In the genomic region with DNA sequence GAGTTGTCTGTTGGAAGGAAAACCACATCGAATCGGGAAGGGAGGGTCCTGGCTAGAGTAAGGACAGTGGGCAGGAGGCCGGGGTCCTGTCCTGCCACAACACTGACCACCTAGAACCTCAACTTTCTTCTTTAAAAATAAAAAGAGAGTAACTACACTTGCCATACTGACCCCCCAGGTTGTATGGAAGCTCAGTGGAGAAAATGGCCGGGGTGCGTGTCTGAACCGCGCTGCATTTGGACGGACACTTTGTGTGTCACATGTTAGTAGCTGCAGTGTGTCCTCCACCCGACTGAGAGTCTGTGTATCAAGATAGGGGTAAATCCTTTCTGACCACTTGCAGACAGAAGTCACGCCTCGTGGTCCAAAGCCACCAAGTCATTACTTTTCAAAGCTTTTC, we compare ENCODE assay signal across 27 cellular contexts.
"Had no signal": no experiment of that assay in that cellular context is flagged by ENCODE, and none has a peak within 500 bp of the region (broad histone marks: within the 10 kb centered on the region; RNA-seq: fewer than 3 reads in every experiment).

No MANE protein-coding gene starts in this region.

- H3K4me1 ChIP-seq: body of pancreas, gastrocnemius medialis had no signal

- H3K27ac ChIP-seq: body of pancreas, esophagus muscularis mucosa, foreskin keratinocyte, gastrocnemius medialis had no signal

- H3K27me3 ChIP-seq: body of pancreas, esophagus muscularis mucosa, foreskin keratinocyte, gastrocnemius medialis had no signal

- ATAC-seq: activated T-helper 17 cell treated with anti-CD3 and anti-CD28 coated beads, Interleukin-2, amount 50 U/mL, for 72 hours; body of pancreas; effector memory CD8-positive, alpha-beta T cell; foreskin keratinocyte; gastrocnemius medialis had no signal

- H3K36me3 ChIP-seq: gastrocnemius medialis had no signal

- H3K4me3 ChIP-seq: body of pancreas, esophagus muscularis mucosa, gastrocnemius medialis had no signal

- H3K9me3 ChIP-seq: body of pancreas, esophagus muscularis mucosa, gastrocnemius medialis had no signal

- DNase-seq: activated CD4-positive, alpha-beta memory T cell treated with anti-CD3 and anti-CD28 coated beads, Interleukin-2, amount 10 ng/mL, durations not matched to agents 7 days and 5 days; activated CD4-positive, alpha-beta T cell treated with anti-CD3 and anti-CD28 coated beads for 1 hour; activated CD4-positive, alpha-beta T cell treated with anti-CD3 and anti-CD28 coated beads for 4 hours; activated CD4-positive, alpha-beta T cell treated with anti-CD3 and anti-CD28 coated beads, Interleukin-2, amount 10 ng/mL, durations not matched to agents 7 days and 5 days; activated CD4-positive, alpha-beta T cell treated with anti-CD3 and anti-CD28 coated beads, Interleukin-2, amount 50 U/mL, for 4 hours; activated CD4-positive, CD25-positive, alpha-beta regulatory T cell; activated CD8-positive, alpha-beta memory T cell treated with anti-CD3 and anti-CD28 coated beads, Interleukin-2, amount 50 U/mL, for 48 hours; activated effector memory CD4-positive, alpha-beta T cell treated with Interleukin-2 at 50 U/mL for 16 hours; activated gamma-delta T cell treated with Interleukin-2 at 50 U/mL for 16 hours; activated naive CD4-positive, alpha-beta T cell treated with anti-CD3 and anti-CD28 coated beads, Interleukin-2, amount 50 U/mL, for 16 hours; activated naive CD4-positive, alpha-beta T cell treated with Interleukin-2 at 50 U/mL for 16 hours; activated T-cell treated with anti-CD3 and anti-CD28 coated beads for 4 hours; activated T-cell treated with anti-CD3 and anti-CD28 coated beads, Interleukin-2, amount 50 U/mL, for 24 hours; amniotic stem cell; anterior cingulate cortex; body of pancreas; caudate nucleus; cortex of kidney; dermis blood vessel endothelial cell; effector CD4-positive, alpha-beta T cell; effector memory CD8-positive, alpha-beta T cell; gastrocnemius medialis; glutamatergic neuron; T-helper 2 cell had no signal
